9 cellular contexts compared by ENCODE assay signal in genomic region chr9:133874061-133874638, GRCh38.
DNase-seq lines count a peak whose midpoint lies in the region; ATAC-seq, FAIRE-seq and TF ChIP-seq lines count a peak whose summit lies in the region.
"Had no signal": no experiment of that assay in that cellular context is flagged by ENCODE, and none has a peak within 500 bp of the region (broad histone marks: within the 10 kb centered on the region; RNA-seq: fewer than 3 reads in every experiment).

No MANE protein-coding gene starts in this region.

- H3K36me3 ChIP-seq in HCT116 (ENCODE audit: control insufficient read depth in 1 of 2, insufficient read depth in 2 of 2, low read length in 2 of 2) = no peaks in the 10 kb centered on the region
- no peaks in the 10 kb centered on the region for H3K36me3 ChIP-seq in small intestine (ENCODE audit: control insufficient read depth in 2 of 2, insufficient read depth in 2 of 2, low read length in 2 of 2)

- no peak for TF ChIP-seq POLR2A in HCT116 (IDR thresholded peaks at IDR 0.05; ENCODE audit: borderline replicate concordance, extremely low read depth, insufficient read depth, insufficient read length)

- peak overlapping the region; percentile 4 to 41; a peak in 3 of 4 replicates for H3K4me3 ChIP-seq in HCT116 (replicated peaks in 1 of 2; ENCODE audit: low read depth in 1 of 2, low read length in 2 of 2)
- no peak overlapping the region for H3K4me3 ChIP-seq in fibroblast of villous mesenchyme (ENCODE audit: low read depth, low read length)
- no peak overlapping the region for H3K4me3 ChIP-seq in small intestine (ENCODE audit: low read depth in 1 of 2, low read length in 2 of 2)

- TF ChIP-seq CTCF in HCT116 (IDR thresholded peaks at IDR 0.05 in 2 of 3, conservative IDR thresholded peaks at IDR 0.05 in 1 of 3; ENCODE audit: borderline replicate concordance in 1 of 3, insufficient read depth in 1 of 3, low read depth in 2 of 3, low read length in 2 of 3) (no peak), RWPE1 (conservative IDR thresholded peaks at IDR 0.05; ENCODE audit: low read depth) (no peak), fibroblast of villous mesenchyme (IDR thresholded peaks at IDR 0.05; ENCODE audit: insufficient read depth, low read depth, low read length) (no peak)

- no TSS peak for BruUV-seq in HCT116 (replicated peaks; lab: Mats Ljungman, UMichigan)

- CTCF ChIA-PET in HCT116 (lab: Charles Lee) = interaction anchor here (1.4 kb wide), 1 partner anchor 121 kb away, joined by 5 read pairs; no protein-coding TSS in a partner anchor
- CTCF ChIA-PET in RWPE1 (lab: Yijun Ruan, JAX) = interaction anchor here (0.7 to 4.2 kb wide), 5 partner anchors 9 to 843 kb away, joined by 3 to 20 read pairs (median 3); no protein-coding TSS in a partner anchor

- intact Hi-C loops in HCT116 (cut with micrococcal nuclease) = loop anchor here (2.0 kb wide), 1 partner anchor 119 kb away; the partner anchor contains the start of gene VAV2

- H3K27ac ChIP-seq in HCT116 (ENCODE audit: low read depth, low read length) (peak overlapping the region; percentile 76), RWPE1 (peak overlapping the region; percentile 100), small intestine (ENCODE audit: low read depth in 1 of 2, low read length in 1 of 2) (no peak overlapping the region)

- whole genome bisulfite sequencing in small intestine, 3 donors = 83 to 88% (median 87%) methylated on average over 14 of the region's 14 CpGs

- ATAC-seq in HCT116 = peak; percentile 89
- ATAC-seq: natural killer cell had no signal

- H3K4me1 ChIP-seq in HCT116 (ENCODE audit: control insufficient read depth in 1 of 2, insufficient read depth in 2 of 2, low read length in 2 of 2) (peaks cover 35 to 46% of the 10 kb centered on the region in 2 experiments), small intestine (ENCODE audit: control insufficient read depth in 2 of 2, insufficient read depth in 1 of 2, low read depth in 1 of 2, low read length in 1 of 2) (peaks cover 0 to 5% of the 10 kb centered on the region in 2 donors)

- no peak; the same call in 1 of the 2 replicates for TF ChIP-seq RAD21 in HCT116 (IDR thresholded peaks at IDR 0.05; ENCODE audit: low read depth)

- no peak overlapping the region for H2AFZ ChIP-seq in HCT116 (ENCODE audit: low read depth, low read length, poor library complexity, severe bottlenecking)

- peaks cover 45% of the 10 kb centered on the region; the same call in 1 of the 2 replicates for H3K79me2 ChIP-seq in HCT116 (ENCODE audit: insufficient read depth, low read length)

- peak overlapping the region; percentile 79 for H3K4me2 ChIP-seq in HCT116 (ENCODE audit: low read length)

- DNase-seq in HCT116 (ENCODE audit: low read depth, low spot score) (peak; percentile 73), RWPE1 (ENCODE audit: low spot score) (peak; percentile 98), fibroblast of villous mesenchyme (ENCODE audit: low read depth) (peak; percentile 67), small intestine (peak; percentile 51), HuH-7 (ENCODE audit: low spot score) (no peak), NCI-H146 treated with DMSO at 0.1 percent for 48 hours (lab: John Stamatoyannopoulos, UW; ENCODE audit: unreplicated experiment) (no peak)
- DNase-seq in activated T-cell treated with anti-CD3 and anti-CD28 coated beads, Interleukin-2, amount 50 U/mL, for 1 hour = no peak
- DNase-seq: activated naive CD4-positive, alpha-beta T cell treated with anti-CD3 and anti-CD28 coated beads, Interleukin-2, amount 10 ng/mL, durations not matched to agents 7 days and 5 days; natural killer cell had no signal

- H3K9me3 ChIP-seq in HCT116 (ENCODE audit: control insufficient read depth in 1 of 2, insufficient read depth in 1 of 2, low read depth in 1 of 2, low read length in 2 of 2) = no peaks in the 10 kb centered on the region
- no peaks in the 10 kb centered on the region for H3K9me3 ChIP-seq in small intestine (ENCODE audit: control insufficient read depth, low read depth)

- no peaks in the 10 kb centered on the region for H3K9me2 ChIP-seq in HCT116 (ENCODE audit: insufficient read depth)

- peak overlapping the region; percentile 65 for H3K9ac ChIP-seq in HCT116 (ENCODE audit: low read length)

- no peaks in the 10 kb centered on the region for H3K27me3 ChIP-seq in HCT116 (ENCODE audit: insufficient read depth, low read length)
- no peaks in the 10 kb centered on the region for H3K27me3 ChIP-seq in small intestine (ENCODE audit: control insufficient read depth in 2 of 2, insufficient read depth in 2 of 2, low read length in 2 of 2)

- H4K20me1 ChIP-seq in HCT116 (ENCODE audit: insufficient read depth) = no peaks in the 10 kb centered on the region

- POLR2A ChIA-PET in HCT116 (lab: Charles Lee) (interaction anchor here (1.1 kb wide), 1 partner anchor 12 kb away, joined by 3 read pairs; no protein-coding TSS in a partner anchor), RWPE1 (lab: Yijun Ruan, JAX; ENCODE audit: low non-redundant PET) (interaction anchor here (0.5 to 1.9 kb wide), 4 partner anchors 66 to 151 kb away, joined by 3 to 6 read pairs (median 4); partner anchors contain the start of genes BRD3OS and VAV2)

- RAD21 ChIA-PET in HCT116 (lab: Charles Lee; ENCODE audit: low non-redundant PET in 1 of 2, low total read pairs in 2 of 2, uncharacterized antibody in 2 of 2, unreplicated experiment in 2 of 2) = no interaction called here

- no peak for FAIRE-seq in small intestine (lab: Jason Lieb, UNC)

TF ChIP-seq in HCT116, 20 proteins besides CTCF, POLR2A, EP300 and RAD21:
- TF ChIP-seq TCF7L2 (IDR thresholded peaks at IDR 0.05; ENCODE audit: borderline replicate concordance, extremely low read depth, insufficient read depth, insufficient read length) (peak; percentile 64), JUND (IDR thresholded peaks at IDR 0.05) (peak; percentile 88), SIN3A (IDR thresholded peaks at IDR 0.05; ENCODE audit: low read depth) (peak; percentile 68; the same call in 1 of the 2 replicates), POLR2AphosphoS5 (IDR thresholded peaks at IDR 0.05; ENCODE audit: low read depth, low read length) (no peak), SP1 (IDR thresholded peaks at IDR 0.05; ENCODE audit: low read depth) (peak; percentile 91), CEBPB (IDR thresholded peaks at IDR 0.05; ENCODE audit: low read depth) (no peak), MAX (IDR thresholded peaks at IDR 0.05) (0 out of 2 replicates have a peak, but pooled peaks have one; percentile 67), FOSL1 (IDR thresholded peaks at IDR 0.05; ENCODE audit: low read depth) (peak; percentile 92), ZFX (IDR thresholded peaks at IDR 0.05) (no peak), ZBTB33 (IDR thresholded peaks at IDR 0.05; ENCODE audit: extremely low read depth, insufficient replicate concordance, low read length) (peak; percentile 53)
- TF ChIP-seq, protein P1, sequence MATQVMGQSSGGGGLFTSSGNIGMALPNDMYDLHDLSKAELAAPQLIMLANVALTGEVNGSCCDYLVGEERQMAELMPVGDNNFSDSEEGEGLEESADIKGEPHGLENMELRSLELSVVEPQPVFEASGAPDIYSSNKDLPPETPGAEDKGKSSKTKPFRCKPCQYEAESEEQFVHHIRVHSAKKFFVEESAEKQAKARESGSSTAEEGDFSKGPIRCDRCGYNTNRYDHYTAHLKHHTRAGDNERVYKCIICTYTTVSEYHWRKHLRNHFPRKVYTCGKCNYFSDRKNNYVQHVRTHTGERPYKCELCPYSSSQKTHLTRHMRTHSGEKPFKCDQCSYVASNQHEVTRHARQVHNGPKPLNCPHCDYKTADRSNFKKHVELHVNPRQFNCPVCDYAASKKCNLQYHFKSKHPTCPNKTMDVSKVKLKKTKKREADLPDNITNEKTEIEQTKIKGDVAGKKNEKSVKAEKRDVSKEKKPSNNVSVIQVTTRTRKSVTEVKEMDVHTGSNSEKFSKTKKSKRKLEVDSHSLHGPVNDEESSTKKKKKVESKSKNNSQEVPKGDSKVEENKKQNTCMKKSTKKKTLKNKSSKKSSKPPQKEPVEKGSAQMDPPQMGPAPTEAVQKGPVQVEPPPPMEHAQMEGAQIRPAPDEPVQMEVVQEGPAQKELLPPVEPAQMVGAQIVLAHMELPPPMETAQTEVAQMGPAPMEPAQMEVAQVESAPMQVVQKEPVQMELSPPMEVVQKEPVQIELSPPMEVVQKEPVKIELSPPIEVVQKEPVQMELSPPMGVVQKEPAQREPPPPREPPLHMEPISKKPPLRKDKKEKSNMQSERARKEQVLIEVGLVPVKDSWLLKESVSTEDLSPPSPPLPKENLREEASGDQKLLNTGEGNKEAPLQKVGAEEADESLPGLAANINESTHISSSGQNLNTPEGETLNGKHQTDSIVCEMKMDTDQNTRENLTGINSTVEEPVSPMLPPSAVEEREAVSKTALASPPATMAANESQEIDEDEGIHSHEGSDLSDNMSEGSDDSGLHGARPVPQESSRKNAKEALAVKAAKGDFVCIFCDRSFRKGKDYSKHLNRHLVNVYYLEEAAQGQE (IDR thresholded peaks at IDR 0.05; ENCODE audit: low read depth) = no peak

Comparison
In these comparisons a context has a peak if more than half of its experiments do, and no peak if none do; other contexts are left out.
1. DNase-seq: peak in HCT116 (single experiment), RWPE1 (single experiment), fibroblast of villous mesenchyme (single experiment) and small intestine (single experiment); none in HuH-7 (single experiment), activated T-cell treated with anti-CD3 and anti-CD28 coated beads, Interleukin-2, amount 50 U/mL, for 1 hour (single experiment) and NCI-H146 treated with DMSO at 0.1 percent for 48 hours (single experiment).
2. H3K27ac ChIP-seq: peak in HCT116 (single experiment) and RWPE1 (single experiment); none in small intestine (0 of 2).
3. H3K4me3 ChIP-seq: peak in HCT116 (2 of 2); none in fibroblast of villous mesenchyme (single experiment) and small intestine (0 of 2).